Comparison of ENCODE assay signal across 13 cellular contexts in genomic region chr6:134619789-134620188, GRCh38.
DNase-seq lines count a peak whose midpoint lies in the region; ATAC-seq and TF ChIP-seq lines count a peak whose summit lies in the region.
"Had no signal": no experiment of that assay in that cellular context is flagged by ENCODE, and none has a peak within 500 bp of the region (broad histone marks: within the 10 kb centered on the region; RNA-seq: fewer than 3 reads in every experiment).

No MANE protein-coding gene starts in this region.

- H3K27me3 ChIP-seq in left ventricle myocardium inferior (ENCODE audit: low read depth) (no peaks in the 10 kb centered on the region), WERI-Rb-1 (ENCODE audit: insufficient read depth, low read depth, severe bottlenecking) (no peaks in the 10 kb centered on the region), foreskin keratinocyte (no peaks in the 10 kb centered on the region), suprapubic skin (no peaks in the 10 kb centered on the region)
- H3K27me3 ChIP-seq: transverse colon had no signal

- H3K4me1 ChIP-seq in left ventricle myocardium inferior (peaks cover 3% of the 10 kb centered on the region), foreskin keratinocyte (peaks cover 14% of the 10 kb centered on the region), suprapubic skin (peaks cover 41% of the 10 kb centered on the region)
- H3K4me1 ChIP-seq: transverse colon had no signal

- H3K4me3 ChIP-seq in left ventricle myocardium inferior (no peak overlapping the region), WERI-Rb-1 (ENCODE audit: low read depth, low read length) (no peak overlapping the region), suprapubic skin (no peak overlapping the region)
- H3K4me3 ChIP-seq: transverse colon had no signal

- DNase-seq in Right ventricle myocardium superior (no peak), left ventricle myocardium inferior (no peak), WERI-Rb-1 (peak; percentile 67), foreskin keratinocyte (peak; percentile 72 to 84), suprapubic skin (ENCODE audit: low spot score in 2 of 2) (no peak), Kasumi-1 (lab: John Stamatoyannopoulos, UW) (no peak), NCI-H1105 (lab: John Stamatoyannopoulos, UW) (no peak)
- DNase-seq in stimulated activated CD4-positive, alpha-beta T cell treated with anti-CD3 and anti-CD28 coated beads, Interleukin-12 subunit alpha, Interleukin-12 subunit beta, amount 100 ng/mL, for 4 hours = no peak
- DNase-seq: activated CD4-positive, alpha-beta T cell treated with anti-CD3 and anti-CD28 coated beads, Interleukin-2, amount 50 U/mL, for 4 hours; activated gamma-delta T cell treated with Interleukin-2 at 50 U/mL for 16 hours; head of caudate nucleus; NCI-H146; transverse colon had no signal

- TF ChIP-seq EP300 in suprapubic skin (IDR thresholded peaks at IDR 0.05) = no peak

- intact Hi-C loops in Right ventricle myocardium superior (cut with DNase I) (no loop called here), left ventricle myocardium inferior (cut with micrococcal nuclease) (no loop called here)

- H3K9me3 ChIP-seq in left ventricle myocardium inferior (replicated peaks) = no peaks in the 10 kb centered on the region
- H3K9me3 ChIP-seq in WERI-Rb-1 (ENCODE audit: severe bottlenecking) = no peaks in the 10 kb centered on the region
- H3K9me3 ChIP-seq in suprapubic skin = no peaks in the 10 kb centered on the region
- H3K9me3 ChIP-seq: transverse colon had no signal

- TF ChIP-seq POLR2A in suprapubic skin (IDR thresholded peaks at IDR 0.05) = no peak

- TF ChIP-seq CTCF in left ventricle myocardium inferior (IDR thresholded peaks at IDR 0.05; ENCODE audit: borderline replicate concordance) (no peak), WERI-Rb-1 (IDR thresholded peaks at IDR 0.05; ENCODE audit: low read depth, low read length) (no peak), foreskin keratinocyte (conservative IDR thresholded peaks at IDR 0.05) (no peak), suprapubic skin (IDR thresholded peaks at IDR 0.05) (no peak)

- H3K36me3 ChIP-seq in left ventricle myocardium inferior (no peaks in the 10 kb centered on the region), WERI-Rb-1 (no peaks in the 10 kb centered on the region), suprapubic skin (no peaks in the 10 kb centered on the region)
- H3K36me3 ChIP-seq: transverse colon had no signal

- ATAC-seq in Right ventricle myocardium superior (ENCODE audit: poor library complexity) (peak; percentile 77), foreskin keratinocyte (peak; percentile 42)

- 55% methylated on average over 4 of the region's 4 CpGs for WGBS in suprapubic skin

- H3K27ac ChIP-seq in left ventricle myocardium inferior (replicated peaks) (no peak overlapping the region), WERI-Rb-1 (no peak overlapping the region), foreskin keratinocyte (peak overlapping the region; percentile 84), suprapubic skin (peak overlapping the region; percentile 88)
- H3K27ac ChIP-seq: transverse colon had no signal

Comparison
In these comparisons a context has a peak if more than half of its experiments do, and no peak if none do; other contexts are left out.
1. DNase-seq: peak in WERI-Rb-1 (single experiment) and foreskin keratinocyte (2 of 2); none in Right ventricle myocardium superior (single experiment), left ventricle myocardium inferior (single experiment), suprapubic skin (0 of 2), Kasumi-1 (0 of 2), stimulated activated CD4-positive, alpha-beta T cell treated with anti-CD3 and anti-CD28 coated beads, Interleukin-12 subunit alpha, Interleukin-12 subunit beta, amount 100 ng/mL, for 4 hours (single experiment) and NCI-H1105 (single experiment).
2. H3K27ac ChIP-seq: peak in foreskin keratinocyte (single experiment) and suprapubic skin (single experiment); none in left ventricle myocardium inferior (single experiment) and WERI-Rb-1 (single experiment).